In the genomic region with DNA sequence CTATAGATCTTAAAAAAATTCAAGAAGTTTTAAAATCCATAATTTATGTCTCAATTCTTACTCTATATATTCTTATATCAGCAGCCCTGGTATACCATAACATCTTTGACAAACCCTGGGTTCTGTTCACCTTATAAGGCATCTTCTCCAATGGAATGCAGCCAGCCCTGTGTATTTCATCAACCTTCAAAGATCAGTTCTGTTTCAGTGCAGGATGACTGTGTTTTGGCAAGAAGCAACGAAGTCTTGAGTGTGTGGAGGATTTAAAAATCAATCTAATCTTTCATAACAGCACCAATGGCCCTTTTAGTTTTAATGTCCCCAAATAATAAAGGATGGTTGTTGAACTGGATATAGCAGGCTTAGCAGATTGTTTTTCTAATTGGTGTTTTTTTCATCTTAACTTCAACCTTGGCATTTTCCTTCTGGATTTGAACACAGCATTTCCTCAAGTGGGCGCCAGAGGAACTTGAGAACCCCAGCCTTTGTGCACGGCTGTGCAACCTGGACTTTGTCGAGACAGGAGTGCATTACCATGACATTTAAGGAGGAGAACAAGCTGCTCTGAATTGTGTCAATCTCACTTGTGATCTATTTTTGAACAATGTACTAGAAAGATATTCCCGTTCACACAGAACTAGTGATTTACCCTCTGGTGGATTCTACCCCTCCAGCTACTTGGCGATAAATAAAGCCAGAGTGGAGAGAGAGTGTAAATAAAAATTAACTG, we compare ENCODE assay signal across 8 cellular contexts.
DNase-seq lines count a peak whose midpoint lies in the region; ATAC-seq, FAIRE-seq and TF ChIP-seq lines count a peak whose summit lies in the region.

No MANE protein-coding gene starts in this region.

- no peak overlapping the region for H3K4me3 ChIP-seq in AG10803 (ENCODE audit: low read length)
- no peak overlapping the region for H3K4me3 ChIP-seq in astrocyte of the cerebellum (ENCODE audit: low read depth, low read length)
- H3K4me3 ChIP-seq in keratinocyte (ENCODE audit: control insufficient read depth in 2 of 3, extremely low read depth in 1 of 3, insufficient read depth in 2 of 3, low read depth in 1 of 3, low read length in 3 of 3), result no peak overlapping the region

- in situ Hi-C loops in astrocyte of the cerebellum (cut with HindIII; ENCODE audit: low sequenced_read_pairs), result no loop called here

- H3K36me3 ChIP-seq in keratinocyte (ENCODE audit: control insufficient read depth in 2 of 2, extremely low read depth in 1 of 2, insufficient read depth in 2 of 2, low read length in 2 of 2), result no peaks in the 10 kb centered on the region

- no peaks in the 10 kb centered on the region for H3K9me3 ChIP-seq in keratinocyte (ENCODE audit: control insufficient read depth, low read depth, low read length)

- no peak overlapping the region for H3K4me2 ChIP-seq in keratinocyte (ENCODE audit: control insufficient read depth, extremely low read depth, insufficient read depth, low read depth, low read length)

- TF ChIP-seq CTCF in AG10803 (conservative IDR thresholded peaks at IDR 0.05; ENCODE audit: low read length), result peak; percentile 73
- TF ChIP-seq CTCF in astrocyte of the cerebellum (IDR thresholded peaks at IDR 0.05; ENCODE audit: low read depth, low read length, missing control alignments), result peak; percentile 57
- TF ChIP-seq CTCF in keratinocyte (optimal IDR thresholded peaks at IDR 0.05 in 1 of 3, IDR thresholded peaks at IDR 0.05 in 1 of 3, conservative IDR thresholded peaks at IDR 0.05 in 1 of 3; ENCODE audit: extremely low read depth in 1 of 3, insufficient read depth in 2 of 3, low read length in 3 of 3), result peak; percentile 76 to 87 (median 78)

- H3K27ac ChIP-seq in keratinocyte (ENCODE audit: control insufficient read depth, insufficient read depth, low read length), result no peak overlapping the region

- H3K4me1 ChIP-seq in keratinocyte (ENCODE audit: control insufficient read depth, extremely low read depth, insufficient read depth, low read length), result peaks cover 11% of the 10 kb centered on the region

- no peak for ATAC-seq in HG02973 (IDR thresholded peaks at IDR 0.05; ENCODE audit: unreplicated experiment)
- ATAC-seq in GM18519 (IDR thresholded peaks at IDR 0.05; ENCODE audit: low FRiP score, unreplicated experiment), result no peak

- no peak overlapping the region for H3K9ac ChIP-seq in keratinocyte (ENCODE audit: control insufficient read depth, extremely low read depth, insufficient read depth, low read length)

- no peaks in the 10 kb centered on the region for H4K20me1 ChIP-seq in keratinocyte (ENCODE audit: control insufficient read depth, extremely low read depth, insufficient read depth, low read length)

- FAIRE-seq in keratinocyte (lab: Jason Lieb, UNC), result peak; percentile 95

- no peaks in the 10 kb centered on the region for H3K79me2 ChIP-seq in keratinocyte (ENCODE audit: control insufficient read depth, insufficient read depth, low read length)

- no peaks in the 10 kb centered on the region for H3K27me3 ChIP-seq in keratinocyte (ENCODE audit: control insufficient read depth, extremely low read depth, insufficient read depth, low read length)

- dilution Hi-C loops in keratinocyte (cut with MboI; ENCODE audit: extremely low pct_ligation_motif_present, low sequenced_read_pairs), result no loop called here

- DNase-seq in AG10803 (ENCODE audit: low read depth) (peak; percentile 71), HT-29 (ENCODE audit: low spot score) (peak; percentile 70), astrocyte of the cerebellum (ENCODE audit: low read depth) (no peak), keratinocyte (ENCODE audit: low read depth, low spot score) (no peak), DMS153 (lab: John Stamatoyannopoulos, UW) (no peak), amygdala (lab: John Stamatoyannopoulos, UW) (no peak)

- H3K9me1 ChIP-seq in keratinocyte (ENCODE audit: control insufficient read depth, extremely low read depth, insufficient read depth, low read length), result no peaks in the 10 kb centered on the region

- no peak overlapping the region for H2AFZ ChIP-seq in keratinocyte (ENCODE audit: control insufficient read depth, low read length)

Comparison
In these comparisons a context has a peak if more than half of its experiments do, and no peak if none do; other contexts are left out.
1. DNase-seq: peak in AG10803 (single experiment) and HT-29 (single experiment); none in astrocyte of the cerebellum (single experiment), keratinocyte (single experiment), DMS153 (single experiment) and amygdala (0 of 56).
2. Peak in every context shown above with its lines, with median percentiles within 50 percentile points of each other: CTCF ChIP-seq.